In the genomic region with DNA sequence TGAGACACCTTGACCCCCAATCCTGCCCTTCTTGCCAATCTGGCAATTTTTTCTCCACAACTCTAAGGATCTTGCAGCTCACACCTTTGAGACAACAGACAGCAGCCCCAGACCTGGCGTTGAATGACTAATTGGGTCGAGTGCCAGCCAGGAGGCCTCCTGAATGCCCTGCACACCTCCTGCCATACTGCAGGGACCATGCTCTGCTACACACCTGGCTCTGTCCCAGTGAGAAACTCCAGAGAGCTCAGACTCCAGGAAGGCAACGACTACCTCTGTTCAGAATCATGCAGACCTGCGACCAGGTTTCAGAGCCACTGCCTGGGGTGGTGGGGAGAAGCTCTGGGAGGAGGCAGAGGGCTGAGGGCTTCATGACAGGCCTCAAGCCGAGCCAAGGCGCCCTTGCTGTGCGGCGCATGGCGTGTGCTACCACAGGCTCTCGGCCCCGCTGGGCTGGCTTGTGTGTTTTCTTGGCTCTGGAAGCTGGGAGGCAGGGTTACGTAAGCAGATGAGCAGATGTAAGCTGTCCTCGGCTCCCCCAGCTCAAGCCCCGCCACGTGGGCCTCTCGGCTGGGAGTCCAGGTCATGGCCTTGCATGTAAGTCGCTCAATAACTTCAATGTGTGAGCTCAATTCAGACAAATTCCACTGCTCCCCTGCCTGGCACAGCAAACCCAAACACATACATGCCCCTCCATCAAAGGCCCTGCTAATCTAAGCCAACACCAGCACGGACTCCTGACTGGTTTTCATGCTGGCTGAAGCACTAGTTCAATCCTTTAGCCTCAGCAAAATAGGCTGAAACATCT, we compare ENCODE assay signal across 8 cellular contexts. TPM values are rescaled to one million over a fixed set of nuclear protein-coding genes. Genes with fewer than 3 reads are reported as not detected.
A peak's percentile ranks its signal among the peaks of the same experiment; 100 is the strongest.
DNase-seq lines count a peak whose midpoint lies in the region; ATAC-seq and TF ChIP-seq lines count a peak whose summit lies in the region.

No MANE protein-coding gene starts in this region.

- H3K4me2 ChIP-seq in OCI-LY7 (ENCODE audit: low read length): no peak overlapping the region

- H3K36me3 Mint-ChIP-seq in HFFc6 (ENCODE audit: low read depth) (peaks cover 6% of the 10 kb centered on the region; the same call in 1 of the 2 replicates), memory B cell (peaks cover 20% of the 10 kb centered on the region)

- ATAC-seq in memory B cell (ENCODE audit: low read depth) (no peak), upper lobe of left lung (ENCODE audit: low FRiP score in 2 of 2) (peak; percentile 9 to 81), HG03442 (IDR thresholded peaks at IDR 0.05; ENCODE audit: unreplicated experiment) (no peak)

- no peak for TF ChIP-seq EP300 in upper lobe of left lung (IDR thresholded peaks at IDR 0.05)

- H3K36me3 ChIP-seq in A673 (ENCODE audit: insufficient read depth, low read length, poor library complexity, severe bottlenecking) (peaks cover 5% of the 10 kb centered on the region), upper lobe of left lung (peaks cover 0 to 7% (median 1%) of the 10 kb centered on the region in 4 donors), OCI-LY7 (ENCODE audit: insufficient read depth, low read length) (no peaks in the 10 kb centered on the region; the same call in 1 of the 2 replicates)

- DNase-seq in A673 (ENCODE audit: low spot score) (no peak), HFFc6 (no peak), cardiac fibroblast (ENCODE audit: low read depth in 2 of 2) (peak; percentile 89 to 97), memory B cell (ENCODE audit: low spot score in 2 of 2) (no peak), upper lobe of left lung (peak; percentile 49 to 87), GM10248 (ENCODE audit: extremely low spot score) (no peak), OCI-LY7 (ENCODE audit: low spot score) (no peak)

- H3K4me3 Mint-ChIP-seq in HFFc6: peak overlapping the region; percentile 25; the same call in 1 of the 2 replicates
- H3K4me3 Mint-ChIP-seq in memory B cell: peak overlapping the region; percentile 72

- POLR2A ChIA-PET in A673 (lab: Charles Lee; ENCODE audit: low non-redundant PET): no interaction called here
- POLR2A ChIA-PET in GM10248 (lab: Yijun Ruan, JAX): interaction anchor here (1.0 to 1.3 kb wide), 2 partner anchors 10 to 114 kb away, joined by 3 to 5 read pairs; partner anchors contain the start of gene DNAJA1
- POLR2A ChIA-PET in OCI-LY7 (lab: Charles Lee): interaction anchor here (0.6 to 3.5 kb wide), 5 partner anchors 9 to 62 kb away, joined by 3 to 19 read pairs (median 6); no protein-coding TSS in a partner anchor

- H3K27ac Mint-ChIP-seq in HFFc6: peak overlapping the region; percentile 81
- peak overlapping the region; percentile 75 for H3K27ac Mint-ChIP-seq in memory B cell

- H3K9me3 ChIP-seq in A673 (ENCODE audit: low read depth, low read length, poor library complexity, severe bottlenecking) (no peaks in the 10 kb centered on the region), upper lobe of left lung (no peaks in the 10 kb centered on the region), OCI-LY7 (ENCODE audit: low read length) (no peaks in the 10 kb centered on the region)

- TF ChIP-seq CTCF in A673 (conservative IDR thresholded peaks at IDR 0.05; ENCODE audit: low read depth, low read length): no peak
- TF ChIP-seq CTCF in HFFc6 (IDR thresholded peaks at IDR 0.05): no peak
- TF ChIP-seq CTCF in cardiac fibroblast (IDR thresholded peaks at IDR 0.05; ENCODE audit: low read depth, low read length): no peak
- TF ChIP-seq CTCF in upper lobe of left lung (IDR thresholded peaks at IDR 0.05): no peak
- no peak for TF ChIP-seq CTCF in GM10248 (IDR thresholded peaks at IDR 0.05; ENCODE audit: control extremely low read depth, extremely low read depth, low read depth, missing control alignments)
- TF ChIP-seq CTCF in OCI-LY7 (conservative IDR thresholded peaks at IDR 0.05; ENCODE audit: low read length): no peak

- H3K4me3 ChIP-seq in A673 (ENCODE audit: low read depth, low read length, poor library complexity, severe bottlenecking) (no peak overlapping the region), cardiac fibroblast (replicated peaks in 1 of 2; ENCODE audit: low read depth in 2 of 2, low read length in 2 of 2) (no peak overlapping the region), upper lobe of left lung (no peak overlapping the region), OCI-LY7 (ENCODE audit: low read depth, low read length, poor library complexity, severe bottlenecking) (no peak overlapping the region)

- CTCF ChIA-PET in A673 (lab: Charles Lee) (no interaction called here), GM10248 (lab: Yijun Ruan, JAX) (interaction anchor here (1.0 to 8.2 kb wide), 6 partner anchors 9 to 87 kb away, joined by 5 to 52 read pairs (median 21); no protein-coding TSS in a partner anchor), OCI-LY7 (lab: Charles Lee; ENCODE audit: unreplicated experiment) (interaction anchor here (2.1 kb wide), 1 partner anchor 11 kb away, joined by 6 read pairs; no protein-coding TSS in a partner anchor)

- H3K27me3 Mint-ChIP-seq in HFFc6 (ENCODE audit: insufficient read depth) (peaks cover 1% of the 10 kb centered on the region), memory B cell (no peaks in the 10 kb centered on the region)

- H3K27me3 ChIP-seq in A673 (replicated peaks; ENCODE audit: insufficient read depth, low read depth, low read length, poor library complexity) (no peaks in the 10 kb centered on the region), upper lobe of left lung (no peaks in the 10 kb centered on the region)

- H3K79me2 ChIP-seq in OCI-LY7 (ENCODE audit: insufficient read depth, low read depth, low read length): peaks cover 32% of the 10 kb centered on the region; the same call in 1 of the 2 replicates

- WGBS in upper lobe of left lung, 2 donors: 51 to 55% methylated on average over 3 to 18 of the region's 18 CpGs

- BruUV-seq in A673 (replicated peaks; lab: Mats Ljungman, UMichigan) (no TSS peak), OCI-LY7 (replicated peaks; lab: Mats Ljungman, UMichigan) (no TSS peak)

- H3K9me3 Mint-ChIP-seq in HFFc6: no peaks in the 10 kb centered on the region
- H3K9me3 Mint-ChIP-seq in memory B cell: no peaks in the 10 kb centered on the region

- H3K27ac ChIP-seq in A673 (ENCODE audit: low read depth, low read length, poor library complexity, severe bottlenecking): peak overlapping the region; percentile 2
- peak overlapping the region; percentile 12 to 79 (median 72) for H3K27ac ChIP-seq in upper lobe of left lung
- H3K27ac ChIP-seq in OCI-LY7 (ENCODE audit: low read depth, low read length, poor library complexity, severe bottlenecking): no peak overlapping the region

- no peak for TF ChIP-seq POLR2A in upper lobe of left lung (IDR thresholded peaks at IDR 0.05)

- peaks cover 11% of the 10 kb centered on the region for H3K4me1 ChIP-seq in A673 (ENCODE audit: insufficient read depth, low read length, poor library complexity, severe bottlenecking)
- H3K4me1 ChIP-seq in upper lobe of left lung: peaks cover 84 to 92% (median 91%) of the 10 kb centered on the region in 4 donors
- H3K4me1 ChIP-seq in OCI-LY7 (ENCODE audit: insufficient read depth, low read length, poor library complexity, severe bottlenecking): peaks cover 54% of the 10 kb centered on the region

- H2AFZ ChIP-seq in OCI-LY7 (ENCODE audit: low read length): no peak overlapping the region

- peaks cover 76% of the 10 kb centered on the region for H3K4me1 Mint-ChIP-seq in HFFc6 (ENCODE audit: low read depth)
- peaks cover 73% of the 10 kb centered on the region for H3K4me1 Mint-ChIP-seq in memory B cell

- H3K9me2 ChIP-seq in OCI-LY7 (ENCODE audit: insufficient read depth, low read length): no peaks in the 10 kb centered on the region

- H4K20me1 ChIP-seq in OCI-LY7 (ENCODE audit: insufficient read depth, low read length): no peaks in the 10 kb centered on the region

- intact Hi-C loops in A673 (cut with micrococcal nuclease; ENCODE audit: unreplicated experiment) (no loop called here), OCI-LY7 (cut with micrococcal nuclease; ENCODE audit: unreplicated experiment) (no loop called here)

RNA-seq across cellular contexts. Expression of gene B4GALT1, which starts 27.5 kb away (rescaled TPM):
- 31.0 and 32.0 TPM in 2 replicates for total RNA-seq in A673 (2021)
- total RNA-seq in HFFc6 (2021; fragmentation: NEBNext Ultra II Directional; extraction: Animal tissue kit (Norgen Biotek cat#: 25700)): 100 to 1,000 TPM in 4 of 6 experiments, 10 to 100 TPM in 2; 87.2 to 116 (median 106) TPM
- total RNA-seq in upper lobe of left lung: 10 to 100 TPM; 26.2 to 83.3 (median 70.8) TPM
- 8.1 and 12.8 TPM in 2 replicates for total RNA-seq in OCI-LY7 (2014; rRNA removed; shearing (Covaris generic))
- total RNA-seq in OCI-LY7 (2022): 38.7 and 43.7 TPM in 2 replicates

Comparison
In these comparisons a context has a peak if more than half of its experiments do, and no peak if none do; other contexts are left out.
1. DNase-seq: peak in cardiac fibroblast (2 of 2) and upper lobe of left lung (2 of 2); none in A673 (single experiment), HFFc6 (single experiment), memory B cell (0 of 2), GM10248 (single experiment) and OCI-LY7 (single experiment).
2. ATAC-seq: peak in upper lobe of left lung (2 of 2); none in memory B cell (single experiment) and HG03442 (single experiment).